ENCODE assay signal across 12 cellular contexts in the genomic region with DNA sequence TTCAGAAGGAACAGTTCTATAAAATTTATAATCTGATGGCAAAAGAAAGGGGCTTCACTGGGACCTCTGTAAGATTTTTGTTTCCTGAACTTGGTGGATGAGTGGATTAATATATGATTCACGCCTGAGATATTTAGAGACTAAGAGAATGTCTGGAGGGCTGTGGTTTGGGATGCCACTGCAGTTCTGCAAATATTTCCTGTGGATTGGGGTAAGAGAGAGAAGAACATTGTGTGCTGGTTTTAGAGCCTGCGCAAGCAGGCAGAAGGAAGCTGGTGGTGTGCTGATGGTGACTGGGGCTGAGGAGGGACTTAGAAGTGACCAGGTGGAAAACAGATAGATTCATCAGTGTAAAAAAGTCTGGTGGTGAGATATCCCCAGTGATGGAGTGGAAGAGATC.
DNase-seq lines count a peak whose midpoint lies in the region; ATAC-seq and TF ChIP-seq lines count a peak whose summit lies in the region.
"Had no signal": no experiment of that assay in that cellular context is flagged by ENCODE, and none has a peak within 500 bp of the region (broad histone marks: within the 10 kb centered on the region; RNA-seq: fewer than 3 reads in every experiment).

No MANE protein-coding gene starts in this region.

- no peaks in the 10 kb centered on the region for H3K9me3 ChIP-seq in AG04450 (ENCODE audit: control insufficient read depth, insufficient read depth, low read length)
- no peaks in the 10 kb centered on the region for H3K9me3 ChIP-seq in mesenchymal stem cell (ENCODE audit: control insufficient read depth, low read length)

- peak; percentile 70 for DNase-seq in AG04450 (ENCODE audit: low read depth, low spot score)
- peak; percentile 96 for DNase-seq in M059J (ENCODE audit: low read depth)
- DNase-seq in coronary artery (ENCODE audit: low spot score), result no peak
- DNase-seq in mesenchymal stem cell, result peak; percentile 95
- no peak for DNase-seq in AML-193 (lab: John Stamatoyannopoulos, UW)
- DNase-seq in NCI-H1930 (lab: John Stamatoyannopoulos, UW), result no peak
- no peak for DNase-seq in stimulated activated CD4-positive, alpha-beta T cell treated with anti-CD3 and anti-CD28 coated beads, Interleukin-1b, Interleukin-23, amount 100 ng/mL, for 48 hours
- DNase-seq: CD8-positive, alpha-beta T cell; cerebellar nuclear complex; NCI-H69; T-helper 2 cell had no signal

- H3K4me3 ChIP-seq in AG04450 (ENCODE audit: low read depth, low read length) (no peak overlapping the region), coronary artery (no peak overlapping the region), mesenchymal stem cell (ENCODE audit: insufficient read depth in 1 of 2, low read depth in 1 of 2, low read length in 2 of 2) (no peak overlapping the region)

- no peak overlapping the region for H3K4me2 ChIP-seq in mesenchymal stem cell (ENCODE audit: low read length, poor library complexity, severe bottlenecking)

- H3K36me3 ChIP-seq in mesenchymal stem cell (ENCODE audit: control insufficient read depth in 1 of 2, insufficient read depth in 2 of 2, low read depth in 1 of 2, low read length in 2 of 2), result peaks cover 4% of the 10 kb centered on the region in 2 experiments

- H2BK15ac ChIP-seq in mesenchymal stem cell (ENCODE audit: low read depth, poor library complexity, severe bottlenecking), result no peak overlapping the region

- no peaks in the 10 kb centered on the region for H3K79me1 ChIP-seq in mesenchymal stem cell (replicated peaks; ENCODE audit: low read length, poor library complexity, severe bottlenecking)

- H2BK120ac ChIP-seq in mesenchymal stem cell (ENCODE audit: low read depth, low read length), result no peak overlapping the region

- H3K23ac ChIP-seq in mesenchymal stem cell (ENCODE audit: low read length in 2 of 2), result no peak overlapping the region

- H3K4me1 ChIP-seq in mesenchymal stem cell (ENCODE audit: control insufficient read depth, insufficient read depth, low read depth, low read length), result peaks cover 5% of the 10 kb centered on the region

- H4K8ac ChIP-seq in mesenchymal stem cell (ENCODE audit: low read length), result no peak overlapping the region

- under 1% methylated on average over 2 of the region's 2 CpGs for whole genome bisulfite sequencing in mesenchymal stem cell

- no peak for ATAC-seq in GM21825 (IDR thresholded peaks at IDR 0.05; ENCODE audit: unreplicated experiment)
- ATAC-seq: CD8-positive, alpha-beta T cell had no signal

- H4K91ac ChIP-seq in mesenchymal stem cell (ENCODE audit: low read length), result no peak overlapping the region

- POLR2A ChIA-PET in AG04450 (lab: Yijun Ruan, JAX), result interaction anchor here (0.6 kb wide), 1 partner anchor 87 kb away, joined by 3 read pairs; a partner anchor contains a TSS

- peak overlapping the region; percentile 23 for H2AK5ac ChIP-seq in mesenchymal stem cell (ENCODE audit: low read length, severe bottlenecking)

- peak overlapping the region; percentile 7 to 50 for H3K18ac ChIP-seq in mesenchymal stem cell (ENCODE audit: low read depth in 1 of 2, low read length in 2 of 2)

- peak overlapping the region; percentile 83 for H3K27ac ChIP-seq in AG04450 (ENCODE audit: low read depth, low read length)
- H3K27ac ChIP-seq in coronary artery, result peak overlapping the region; percentile 41 to 86
- peak overlapping the region; percentile 93 for H3K27ac ChIP-seq in mesenchymal stem cell (ENCODE audit: low read length, poor library complexity, severe bottlenecking)

- peak overlapping the region in 1 of 2 experiments; percentile 78 for H3K4ac ChIP-seq in mesenchymal stem cell (ENCODE audit: low read depth in 1 of 2, low read length in 2 of 2)

- TF ChIP-seq CTCF in AG04450 (IDR thresholded peaks at IDR 0.05; ENCODE audit: low read depth, low read length), result no peak
- TF ChIP-seq CTCF in coronary artery (IDR thresholded peaks at IDR 0.05), result no peak

- peak overlapping the region; percentile 96 for H2BK5ac ChIP-seq in mesenchymal stem cell (ENCODE audit: low read depth, low read length, poor library complexity, severe bottlenecking)

- H2BK12ac ChIP-seq in mesenchymal stem cell (ENCODE audit: low read length in 2 of 2), result peak overlapping the region in 1 of 2 experiments; percentile 71

- no peaks in the 10 kb centered on the region for H3K27me3 ChIP-seq in AG04450 (ENCODE audit: control insufficient read depth, insufficient read depth, low read length)
- H3K27me3 ChIP-seq in mesenchymal stem cell (ENCODE audit: control insufficient read depth in 1 of 2, insufficient read depth in 1 of 2, low read length in 2 of 2), result no peaks in the 10 kb centered on the region

- H3K9ac ChIP-seq in mesenchymal stem cell (ENCODE audit: low read length), result no peak overlapping the region

- CTCF ChIA-PET in AG04450 (lab: Charles Lee), result interaction anchor here (0.7 to 3.3 kb wide), 4 partner anchors 9 to 542 kb away, joined by 3 to 18 read pairs (median 4); no protein-coding TSS in a partner anchor

- no peak overlapping the region for H2AFZ ChIP-seq in mesenchymal stem cell (ENCODE audit: low read depth, low read length)

- H3K14ac ChIP-seq in mesenchymal stem cell (ENCODE audit: low read length in 2 of 2), result no peak overlapping the region

Comparison
In these comparisons a context has a peak if more than half of its experiments do, and no peak if none do; other contexts are left out.
1. DNase-seq: peak in AG04450 (single experiment), M059J (single experiment) and mesenchymal stem cell (single experiment); none in coronary artery (single experiment), AML-193 (0 of 2), NCI-H1930 (0 of 2) and stimulated activated CD4-positive, alpha-beta T cell treated with anti-CD3 and anti-CD28 coated beads, Interleukin-1b, Interleukin-23, amount 100 ng/mL, for 48 hours (single experiment).
2. Peak in every context shown above with its lines, with median percentiles within 50 percentile points of each other: H3K27ac ChIP-seq.